ENCODE assay signal across 1 cellular context in the genomic region with DNA sequence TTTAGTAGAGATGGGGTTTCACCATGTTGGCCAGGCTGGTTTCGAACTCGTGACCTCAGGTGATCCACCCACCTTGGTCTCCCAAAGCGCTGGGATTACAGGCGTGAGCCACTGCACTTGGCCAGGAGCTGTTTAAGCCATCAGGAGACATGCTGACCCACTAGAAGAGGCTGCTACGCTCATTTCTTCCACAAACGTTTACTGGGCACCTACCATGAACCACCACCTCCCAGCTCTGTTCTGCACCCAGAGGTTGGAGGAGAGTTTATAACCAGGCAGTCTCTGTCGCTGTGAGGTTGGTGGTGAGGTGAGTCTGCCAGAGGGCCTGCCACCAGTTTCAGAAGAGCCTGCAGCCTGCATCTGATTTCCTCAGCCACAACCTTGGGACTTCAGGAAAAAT.
TF ChIP-seq lines count a peak whose summit lies in the region.

No MANE protein-coding gene starts in this region.

TF ChIP-seq in HepG2, 621 proteins besides CTCF, POLR2A, EP300 and RAD21:
- TF ChIP-seq ZNF260 (CRISPR knock-in tag; IDR thresholded peaks at IDR 0.05; ENCODE audit: borderline replicate concordance, low read depth) (no peak), KDM2A (CRISPR knock-in tag; IDR thresholded peaks at IDR 0.05; ENCODE audit: borderline replicate concordance, low read depth) (peak; percentile 27; the same call in 1 of the 2 replicates), ZNF331 (CRISPR knock-in tag; IDR thresholded peaks at IDR 0.05) (no peak), PAF1 (CRISPR knock-in tag; IDR thresholded peaks at IDR 0.05) (peak; percentile 86; the same call in 1 of the 2 replicates), AGO1 (IDR thresholded peaks at IDR 0.05; ENCODE audit: low read depth, low read length, poor library complexity, severe bottlenecking) (no peak), GFI1 (CRISPR knock-in tag; IDR thresholded peaks at IDR 0.05; ENCODE audit: borderline replicate concordance) (0 out of 2 replicates have a peak, but pooled peaks have one; percentile 22), SALL1 (CRISPR knock-in tag; IDR thresholded peaks at IDR 0.05) (0 out of 2 replicates have a peak, but pooled peaks have one; percentile 12), ZNF549 (CRISPR knock-in tag; IDR thresholded peaks at IDR 0.05) (no peak), TBX3 (IDR thresholded peaks at IDR 0.05; ENCODE audit: borderline replicate concordance) (no peak), ETS1 (CRISPR knock-in tag; IDR thresholded peaks at IDR 0.05) (no peak), PHF21A (CRISPR knock-in tag; IDR thresholded peaks at IDR 0.05) (no peak), POLR2G (IDR thresholded peaks at IDR 0.05; ENCODE audit: low read depth, low read length) (0 out of 2 replicates have a peak, but pooled peaks have one; percentile 17), CCAR2 (optimal IDR thresholded peaks at IDR 0.05; ENCODE audit: low read depth, low read length) (no peak), IKZF1 (IDR thresholded peaks at IDR 0.05) (no peak)
